In the genomic region with DNA sequence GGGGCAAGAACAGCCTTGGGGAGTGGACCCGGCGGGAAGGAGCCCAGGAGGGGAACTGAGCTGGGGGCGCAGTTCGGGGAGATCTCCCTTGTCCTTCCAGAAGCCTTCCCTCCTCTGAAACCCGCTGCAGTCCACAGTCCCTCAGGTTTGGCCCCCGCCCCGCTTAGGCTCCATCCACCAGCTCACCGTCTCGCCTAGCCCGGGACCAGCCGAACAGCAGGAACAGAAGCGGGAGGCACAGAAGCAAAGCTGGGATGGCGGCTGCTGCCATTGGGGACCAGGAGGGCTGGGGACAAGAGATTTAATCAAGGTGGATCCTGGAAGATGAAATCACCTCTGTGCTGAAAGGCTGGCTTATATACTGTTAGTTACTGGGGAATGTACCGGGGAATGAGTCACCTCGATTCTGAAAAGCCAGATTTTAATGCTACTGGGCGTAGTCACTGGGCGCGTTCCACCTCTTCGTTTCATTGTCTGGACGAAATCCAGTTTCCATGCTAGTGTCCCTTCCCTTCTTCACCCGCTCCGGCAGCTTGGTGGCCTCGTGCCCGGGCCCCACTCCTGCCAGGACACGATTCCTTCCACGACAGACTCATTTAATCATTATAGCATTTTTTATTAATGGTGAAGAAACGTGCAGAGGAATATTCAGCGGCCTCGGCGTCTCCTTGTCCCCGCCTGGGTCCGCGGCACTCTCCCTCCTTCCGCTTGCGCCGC, we compare ENCODE assay signal across 9 cellular contexts. TPM values are rescaled to one million over a fixed set of nuclear protein-coding genes. Genes with fewer than 3 reads are reported as not detected.
DNase-seq lines count a peak whose midpoint lies in the region; ATAC-seq and TF ChIP-seq lines count a peak whose summit lies in the region.
"Had no signal": no experiment of that assay in that cellular context is flagged by ENCODE, and none has a peak within 500 bp of the region (broad histone marks: within the 10 kb centered on the region; RNA-seq: fewer than 3 reads in every experiment).

A gene with protein sequence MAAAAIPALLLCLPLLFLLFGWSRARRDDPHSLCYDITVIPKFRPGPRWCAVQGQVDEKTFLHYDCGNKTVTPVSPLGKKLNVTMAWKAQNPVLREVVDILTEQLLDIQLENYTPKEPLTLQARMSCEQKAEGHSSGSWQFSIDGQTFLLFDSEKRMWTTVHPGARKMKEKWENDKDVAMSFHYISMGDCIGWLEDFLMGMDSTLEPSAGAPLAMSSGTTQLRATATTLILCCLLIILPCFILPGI (minus strand): TSS at position 332 of the 717 bp plus-strand sequence. CDS start 61 bp downstream, at position 271.

- H3K4me2 ChIP-seq in Karpas-422 (ENCODE audit: low read depth, low read length, poor library complexity, severe bottlenecking): no peak within 1 kb of the TSS

- H3K36me3 Mint-ChIP-seq in activated T-cell treated with anti-CD3 and anti-CD28 coated beads, Interleukin-2, amount 50 U/mL, for 24 hours (ENCODE audit: low read depth): no peaks in the 10 kb centered on the region

- no peaks in the 10 kb centered on the region for H4K20me1 ChIP-seq in Karpas-422 (ENCODE audit: insufficient read depth, low read depth, low read length)

- peak within 1 kb of the TSS in 1 of 4 donors; percentile 12 for H3K4me3 ChIP-seq in adrenal gland
- H3K4me3 ChIP-seq in iPS-20b (ENCODE audit: low read length): peak within 1 kb of the TSS; percentile 35; the same call in 1 of the 2 replicates
- peak within 1 kb of the TSS; percentile 21 to 37 for H3K4me3 ChIP-seq in tibial artery
- no peak within 1 kb of the TSS for H3K4me3 ChIP-seq in Karpas-422 (ENCODE audit: low read length)

- no peaks in the 10 kb centered on the region for H3K36me3 ChIP-seq in adrenal gland (replicated peaks in 1 of 2)
- H3K36me3 ChIP-seq in iPS-20b (ENCODE audit: insufficient read depth, low read depth, low read length): no peaks in the 10 kb centered on the region
- no peaks in the 10 kb centered on the region for H3K36me3 ChIP-seq in tibial artery
- no peaks in the 10 kb centered on the region for H3K36me3 ChIP-seq in Karpas-422 (ENCODE audit: insufficient read depth, low read length)

- no peaks in the 10 kb centered on the region for H3K79me2 ChIP-seq in Karpas-422 (ENCODE audit: low read length)

- H3K9me2 ChIP-seq in Karpas-422 (replicated peaks; ENCODE audit: insufficient read depth, low read length): no peaks in the 10 kb centered on the region

- TF ChIP-seq CTCF in adrenal gland (IDR thresholded peaks at IDR 0.05) (no peak), tibial artery (IDR thresholded peaks at IDR 0.05) (no peak), GM20000 (IDR thresholded peaks at IDR 0.05; ENCODE audit: extremely low read depth, missing control alignments) (no peak)

- no peak within 1 kb of the TSS for H3K27ac Mint-ChIP-seq in activated T-cell treated with anti-CD3 and anti-CD28 coated beads, Interleukin-2, amount 50 U/mL, for 24 hours

- H3K9ac ChIP-seq in iPS-20b (ENCODE audit: low read depth, low read length) (no peak within 1 kb of the TSS), Karpas-422 (ENCODE audit: low read length) (no peak within 1 kb of the TSS)

- H3K9me3 ChIP-seq in adrenal gland (replicated peaks in 1 of 3): no peaks in the 10 kb centered on the region
- no peaks in the 10 kb centered on the region for H3K9me3 ChIP-seq in iPS-20b (ENCODE audit: insufficient read depth, low read depth, low read length)
- H3K9me3 ChIP-seq in tibial artery: no peaks in the 10 kb centered on the region
- H3K9me3 ChIP-seq in Karpas-422 (ENCODE audit: low read length): no peaks in the 10 kb centered on the region

- intact Hi-C loops in adrenal gland (cut with DNase I): no loop called here
- intact Hi-C loops in tibial artery (cut with DNase I; ENCODE audit: low total_unique reads): no loop called here

- ATAC-seq in GM19324 (IDR thresholded peaks at IDR 0.05; ENCODE audit: low FRiP score, unreplicated experiment): no peak

- DNase-seq in activated T-cell treated with anti-CD3 and anti-CD28 coated beads, Interleukin-2, amount 50 U/mL, for 24 hours: peak; percentile 51
- no peak for DNase-seq in activated T-cell treated with anti-CD3 and anti-CD28 coated beads for 4 hours
- peak; percentile 58 to 84 (median 75) for DNase-seq in adrenal gland
- no peak for DNase-seq in tibial artery
- no peak for DNase-seq in Karpas-422
- no peak for DNase-seq in GM20000 (ENCODE audit: low spot score)

- no peak within 1 kb of the TSS for H3K4me3 Mint-ChIP-seq in activated T-cell treated with anti-CD3 and anti-CD28 coated beads, Interleukin-2, amount 50 U/mL, for 24 hours

- H3K27me3 Mint-ChIP-seq in activated T-cell treated with anti-CD3 and anti-CD28 coated beads, Interleukin-2, amount 50 U/mL, for 24 hours: peaks cover 82% of the 10 kb centered on the region

- H3K4me1 ChIP-seq in adrenal gland (replicated peaks in 1 of 2) (peaks cover 5 to 12% of the 10 kb centered on the region in 2 donors), iPS-20b (ENCODE audit: insufficient read depth, low read length) (no peaks in the 10 kb centered on the region), tibial artery (peaks cover 4 to 15% (median 12%) of the 10 kb centered on the region in 4 donors), Karpas-422 (ENCODE audit: low read length) (peaks cover 21% of the 10 kb centered on the region)

- WGBS in adrenal gland, 4 donors: 1 to 9% (median 5%) methylated on average over 33 to 36 of the region's 36 CpGs

- H3K4me1 Mint-ChIP-seq in activated T-cell treated with anti-CD3 and anti-CD28 coated beads, Interleukin-2, amount 50 U/mL, for 24 hours (ENCODE audit: low read depth): peaks cover 21% of the 10 kb centered on the region

- TF ChIP-seq POLR2A in adrenal gland (IDR thresholded peaks at IDR 0.05): no peak

- H3K27ac ChIP-seq in adrenal gland: no peak within 1 kb of the TSS
- H3K27ac ChIP-seq in iPS-20b (ENCODE audit: low read length): no peak within 1 kb of the TSS
- H3K27ac ChIP-seq in tibial artery: no peak within 1 kb of the TSS
- no peak within 1 kb of the TSS for H3K27ac ChIP-seq in Karpas-422 (ENCODE audit: low read length)

- H3K9me3 Mint-ChIP-seq in activated T-cell treated with anti-CD3 and anti-CD28 coated beads, Interleukin-2, amount 50 U/mL, for 24 hours: no peaks in the 10 kb centered on the region

- H3K27me3 ChIP-seq in adrenal gland (peaks cover 22% of the 10 kb centered on the region), iPS-20b (ENCODE audit: insufficient read depth, low read length) (peaks cover 50% of the 10 kb centered on the region), tibial artery (peaks cover 0 to 43% of the 10 kb centered on the region in 2 donors), Karpas-422 (ENCODE audit: low read length) (no peaks in the 10 kb centered on the region)

- H2AFZ ChIP-seq in Karpas-422 (ENCODE audit: low read length): no peak within 1 kb of the TSS

RNA-seq across cellular contexts. Expression of the gene that starts here (rescaled TPM):
- not detected for total RNA-seq in adrenal gland
- polyA plus RNA-seq in adrenal gland: not detected
- total RNA-seq in Karpas-422 (2014; rRNA removed; shearing (Covaris generic); ENCODE audit: low replicate concordance): not detected in 2 replicates
- total RNA-seq: activated CD8-positive, alpha-beta memory T cell treated with anti-CD3 and anti-CD28 coated beads for 36 hours had no signal

Comparison
In these comparisons a context has a peak if more than half of its experiments do, and no peak if none do; other contexts are left out.
1. Peak in DNase-seq in adrenal gland; RNA of the gene not detected or under 1 TPM.